Comparison of ENCODE assay signal across 1 cellular context in genomic region chr2:157015015-157015575, GRCh38.
TF ChIP-seq lines count a peak whose summit lies in the region.

No MANE protein-coding gene starts in this region.

TF ChIP-seq in GM12878, 131 proteins besides CTCF, POLR2A, EP300 and RAD21:
- TF ChIP-seq, protein P1, sequence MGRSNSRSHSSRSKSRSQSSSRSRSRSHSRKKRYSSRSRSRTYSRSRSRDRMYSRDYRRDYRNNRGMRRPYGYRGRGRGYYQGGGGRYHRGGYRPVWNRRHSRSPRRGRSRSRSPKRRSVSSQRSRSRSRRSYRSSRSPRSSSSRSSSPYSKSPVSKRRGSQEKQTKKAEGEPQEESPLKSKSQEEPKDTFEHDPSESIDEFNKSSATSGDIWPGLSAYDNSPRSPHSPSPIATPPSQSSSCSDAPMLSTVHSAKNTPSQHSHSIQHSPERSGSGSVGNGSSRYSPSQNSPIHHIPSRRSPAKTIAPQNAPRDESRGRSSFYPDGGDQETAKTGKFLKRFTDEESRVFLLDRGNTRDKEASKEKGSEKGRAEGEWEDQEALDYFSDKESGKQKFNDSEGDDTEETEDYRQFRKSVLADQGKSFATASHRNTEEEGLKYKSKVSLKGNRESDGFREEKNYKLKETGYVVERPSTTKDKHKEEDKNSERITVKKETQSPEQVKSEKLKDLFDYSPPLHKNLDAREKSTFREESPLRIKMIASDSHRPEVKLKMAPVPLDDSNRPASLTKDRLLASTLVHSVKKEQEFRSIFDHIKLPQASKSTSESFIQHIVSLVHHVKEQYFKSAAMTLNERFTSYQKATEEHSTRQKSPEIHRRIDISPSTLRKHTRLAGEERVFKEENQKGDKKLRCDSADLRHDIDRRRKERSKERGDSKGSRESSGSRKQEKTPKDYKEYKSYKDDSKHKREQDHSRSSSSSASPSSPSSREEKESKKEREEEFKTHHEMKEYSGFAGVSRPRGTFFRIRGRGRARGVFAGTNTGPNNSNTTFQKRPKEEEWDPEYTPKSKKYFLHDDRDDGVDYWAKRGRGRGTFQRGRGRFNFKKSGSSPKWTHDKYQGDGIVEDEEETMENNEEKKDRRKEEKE (IDR thresholded peaks at IDR 0.05): no peak
- no peak for TF ChIP-seq KAT2A (conservative IDR thresholded peaks at IDR 0.05; ENCODE audit: control insufficient read depth, low read depth, low read length)
- TF ChIP-seq, protein P2, sequence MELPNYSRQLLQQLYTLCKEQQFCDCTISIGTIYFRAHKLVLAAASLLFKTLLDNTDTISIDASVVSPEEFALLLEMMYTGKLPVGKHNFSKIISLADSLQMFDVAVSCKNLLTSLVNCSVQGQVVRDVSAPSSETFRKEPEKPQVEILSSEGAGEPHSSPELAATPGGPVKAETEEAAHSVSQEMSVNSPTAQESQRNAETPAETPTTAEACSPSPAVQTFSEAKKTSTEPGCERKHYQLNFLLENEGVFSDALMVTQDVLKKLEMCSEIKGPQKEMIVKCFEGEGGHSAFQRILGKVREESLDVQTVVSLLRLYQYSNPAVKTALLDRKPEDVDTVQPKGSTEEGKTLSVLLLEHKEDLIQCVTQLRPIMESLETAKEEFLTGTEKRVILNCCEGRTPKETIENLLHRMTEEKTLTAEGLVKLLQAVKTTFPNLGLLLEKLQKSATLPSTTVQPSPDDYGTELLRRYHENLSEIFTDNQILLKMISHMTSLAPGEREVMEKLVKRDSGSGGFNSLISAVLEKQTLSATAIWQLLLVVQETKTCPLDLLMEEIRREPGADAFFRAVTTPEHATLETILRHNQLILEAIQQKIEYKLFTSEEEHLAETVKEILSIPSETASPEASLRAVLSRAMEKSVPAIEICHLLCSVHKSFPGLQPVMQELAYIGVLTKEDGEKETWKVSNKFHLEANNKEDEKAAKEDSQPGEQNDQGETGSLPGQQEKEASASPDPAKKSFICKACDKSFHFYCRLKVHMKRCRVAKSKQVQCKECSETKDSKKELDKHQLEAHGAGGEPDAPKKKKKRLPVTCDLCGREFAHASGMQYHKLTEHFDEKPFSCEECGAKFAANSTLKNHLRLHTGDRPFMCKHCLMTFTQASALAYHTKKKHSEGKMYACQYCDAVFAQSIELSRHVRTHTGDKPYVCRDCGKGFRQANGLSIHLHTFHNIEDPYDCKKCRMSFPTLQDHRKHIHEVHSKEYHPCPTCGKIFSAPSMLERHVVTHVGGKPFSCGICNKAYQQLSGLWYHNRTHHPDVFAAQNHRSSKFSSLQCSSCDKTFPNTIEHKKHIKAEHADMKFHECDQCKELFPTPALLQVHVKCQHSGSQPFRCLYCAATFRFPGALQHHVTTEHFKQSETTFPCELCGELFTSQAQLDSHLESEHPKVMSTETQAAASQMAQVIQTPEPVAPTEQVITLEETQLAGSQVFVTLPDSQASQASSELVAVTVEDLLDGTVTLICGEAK (IDR thresholded peaks at IDR 0.05; ENCODE audit: borderline replicate concordance): peak; percentile 60; the same call in 1 of the 2 replicates
